1 cellular context compared by ENCODE assay signal in genomic region chr2:230130668-230131364, GRCh38.
A peak's percentile ranks its signal among the peaks of the same experiment; 100 is the strongest.
TF ChIP-seq lines count a peak whose summit lies in the region.

No MANE protein-coding gene starts in this region.

TF ChIP-seq in HepG2, 621 proteins besides CTCF, POLR2A, EP300 and RAD21 (continued from another document):
- TF ChIP-seq KIAA2018 (CRISPR knock-in tag; IDR thresholded peaks at IDR 0.05; ENCODE audit: borderline replicate concordance), result no peak
- TF ChIP-seq ARNT2 (CRISPR knock-in tag; IDR thresholded peaks at IDR 0.05; ENCODE audit: low read depth), result no peak
- TF ChIP-seq HINFP (CRISPR knock-in tag; IDR thresholded peaks at IDR 0.05; ENCODE audit: low read depth), result no peak
- TF ChIP-seq SUZ12 (IDR thresholded peaks at IDR 0.05; ENCODE audit: low read depth, low read length), result no peak
- TF ChIP-seq MAF1 (CRISPR knock-in tag; IDR thresholded peaks at IDR 0.05; ENCODE audit: borderline replicate concordance), result no peak
- TF ChIP-seq NAIF1 (CRISPR knock-in tag; IDR thresholded peaks at IDR 0.05; ENCODE audit: borderline replicate concordance), result no peak
- TF ChIP-seq SOX6 (IDR thresholded peaks at IDR 0.05), result no peak
- TF ChIP-seq SOX6 (CRISPR knock-in tag; IDR thresholded peaks at IDR 0.05), result peak; percentile 39
- TF ChIP-seq ZNF501 (CRISPR knock-in tag; IDR thresholded peaks at IDR 0.05), result no peak
- peak; percentile 37; the same call in 1 of the 2 replicates for TF ChIP-seq GATAD2A (CRISPR knock-in tag; IDR thresholded peaks at IDR 0.05)
- no peak for TF ChIP-seq ELF4 (CRISPR knock-in tag; IDR thresholded peaks at IDR 0.05; ENCODE audit: borderline replicate concordance)
- TF ChIP-seq ZNF839 (CRISPR knock-in tag; IDR thresholded peaks at IDR 0.05; ENCODE audit: borderline replicate concordance), result no peak
- no peak for TF ChIP-seq ZNF605 (CRISPR knock-in tag; IDR thresholded peaks at IDR 0.05)
- no peak for TF ChIP-seq ZNF558 (CRISPR knock-in tag; IDR thresholded peaks at IDR 0.05; ENCODE audit: borderline replicate concordance)
- TF ChIP-seq SAFB2 (CRISPR knock-in tag; IDR thresholded peaks at IDR 0.05; ENCODE audit: borderline replicate concordance, low read depth), result no peak
- TF ChIP-seq ZBTB21 (CRISPR knock-in tag; IDR thresholded peaks at IDR 0.05), result peak; percentile 48; the same call in 1 of the 2 replicates
- no peak for TF ChIP-seq GPBP1L1 (CRISPR knock-in tag; IDR thresholded peaks at IDR 0.05)
- TF ChIP-seq SIN3B (IDR thresholded peaks at IDR 0.05; ENCODE audit: low read length), result no peak
- TF ChIP-seq RARA (CRISPR knock-in tag; IDR thresholded peaks at IDR 0.05), result peak; percentile 82
- no peak for TF ChIP-seq ZKSCAN8 (CRISPR knock-in tag; IDR thresholded peaks at IDR 0.05; ENCODE audit: borderline replicate concordance)
- no peak for TF ChIP-seq JDP2 (CRISPR knock-in tag; IDR thresholded peaks at IDR 0.05; ENCODE audit: borderline replicate concordance)
- peak; percentile 52 for TF ChIP-seq CREM (IDR thresholded peaks at IDR 0.05)
- TF ChIP-seq CREM (CRISPR knock-in tag; IDR thresholded peaks at IDR 0.05), result no peak
- TF ChIP-seq ZNF503 (CRISPR knock-in tag; IDR thresholded peaks at IDR 0.05), result 0 out of 2 replicates have a peak, but pooled peaks have one; percentile 41
- peak; percentile 51; the same call in 1 of the 2 replicates for TF ChIP-seq PHF21A (CRISPR knock-in tag; IDR thresholded peaks at IDR 0.05)
- TF ChIP-seq HNF4A (CRISPR knock-in tag; IDR thresholded peaks at IDR 0.05), result no peak; the same call in 1 of the 2 replicates
- no peak for TF ChIP-seq KDM3A (CRISPR knock-in tag; IDR thresholded peaks at IDR 0.05; ENCODE audit: low read depth)
- TF ChIP-seq ZNF274 (CRISPR knock-in tag; IDR thresholded peaks at IDR 0.05), result no peak
- TF ChIP-seq ZNF570 (CRISPR knock-in tag; IDR thresholded peaks at IDR 0.05; ENCODE audit: borderline replicate concordance), result no peak
- TF ChIP-seq TFAP4 (IDR thresholded peaks at IDR 0.05; ENCODE audit: borderline replicate concordance, low read depth), result peak; percentile 90; the same call in 1 of the 2 replicates
- TF ChIP-seq BORCS8-MEF2B (CRISPR knock-in tag; IDR thresholded peaks at IDR 0.05), result no peak
- 0 out of 2 replicates have a peak, but pooled peaks have one; percentile 49 for TF ChIP-seq ZSCAN9 (CRISPR knock-in tag; IDR thresholded peaks at IDR 0.05; ENCODE audit: borderline replicate concordance)
- no peak for TF ChIP-seq RELA (CRISPR knock-in tag; IDR thresholded peaks at IDR 0.05)
- TF ChIP-seq ZNF709 (CRISPR knock-in tag; IDR thresholded peaks at IDR 0.05), result no peak
